Comparison of ENCODE assay signal across 8 cellular contexts in genomic region chr16:11797166-11797956, GRCh38. TPM values are rescaled to one million over a fixed set of nuclear protein-coding genes. Genes with fewer than 3 reads are reported as not detected.
DNase-seq lines count a peak whose midpoint lies in the region; ATAC-seq lines count a peak whose summit lies in the region.

TSS of gene ZC3H7A (minus strand) at chr16:11797258. CDS start at chr16:11782354, 14,904 bp downstream.

- CTCF ChIA-PET in naive thymus-derived CD4-positive, alpha-beta T cell (lab: Charles Lee), result interaction anchor here (0.6 to 4.0 kb wide), 9 partner anchors 11 to 385 kb away, joined by 3 to 35 read pairs (median 4); partner anchors contain the start of gene TXNDC11

- H3K27me3 Mint-ChIP-seq in activated T-helper 1 cell treated with anti-CD3 and anti-CD28 coated beads, Interleukin-12 subunit alpha, Interleukin-12 subunit beta, Interleukin-2, Interleukin-4 antibody, amounts not matched to agents 30 ng/mL and 10 ng/mL and 1 ng/mL, durations not matched to agents 14 hours and 24 hours and 36 hours (ENCODE audit: insufficient read depth), result no peaks in the 10 kb centered on the region
- no peaks in the 10 kb centered on the region for H3K27me3 Mint-ChIP-seq in naive thymus-derived CD4-positive, alpha-beta T cell
- no peaks in the 10 kb centered on the region for H3K27me3 Mint-ChIP-seq in stimulated activated naive B cell treated with anti-CD40 and anti-IgM and Interleukin-4, amounts not matched to agents 10 μg/mL and 1 μg/mL and 100 μg/mL, for 72 hours

- no peaks in the 10 kb centered on the region for H3K27me3 ChIP-seq in naive thymus-derived CD4-positive, alpha-beta T cell (ENCODE audit: control insufficient read depth in 2 of 2, insufficient read depth in 2 of 2, low read length in 2 of 2)

- H3K36me3 ChIP-seq in naive thymus-derived CD4-positive, alpha-beta T cell (ENCODE audit: control insufficient read depth in 2 of 3, insufficient read depth in 3 of 3, low read length in 3 of 3), result peaks cover 0 to 6% (median 0%) of the 10 kb centered on the region in 3 experiments

- H3K9me3 Mint-ChIP-seq in activated T-helper 1 cell treated with anti-CD3 and anti-CD28 coated beads, Interleukin-12 subunit alpha, Interleukin-12 subunit beta, Interleukin-2, Interleukin-4 antibody, amounts not matched to agents 30 ng/mL and 10 ng/mL and 1 ng/mL, durations not matched to agents 14 hours and 24 hours and 36 hours, result no peaks in the 10 kb centered on the region
- no peaks in the 10 kb centered on the region for H3K9me3 Mint-ChIP-seq in naive thymus-derived CD4-positive, alpha-beta T cell
- no peaks in the 10 kb centered on the region for H3K9me3 Mint-ChIP-seq in stimulated activated naive B cell treated with anti-CD40 and anti-IgM and Interleukin-4, amounts not matched to agents 10 μg/mL and 1 μg/mL and 100 μg/mL, for 72 hours

- peaks cover 75% of the 10 kb centered on the region for H3K4me1 Mint-ChIP-seq in activated T-helper 1 cell treated with anti-CD3 and anti-CD28 coated beads, Interleukin-12 subunit alpha, Interleukin-12 subunit beta, Interleukin-2, Interleukin-4 antibody, amounts not matched to agents 30 ng/mL and 10 ng/mL and 1 ng/mL, durations not matched to agents 14 hours and 24 hours and 36 hours (ENCODE audit: low read depth)
- peaks cover 55 to 84% (median 78%) of the 10 kb centered on the region in 7 donors for H3K4me1 Mint-ChIP-seq in naive thymus-derived CD4-positive, alpha-beta T cell
- H3K4me1 Mint-ChIP-seq in stimulated activated naive B cell treated with anti-CD40 and anti-IgM and Interleukin-4, amounts not matched to agents 10 μg/mL and 1 μg/mL and 100 μg/mL, for 72 hours, result peaks cover 52 to 77% of the 10 kb centered on the region in 2 donors

- DNase-seq in Daoy (ENCODE audit: low read depth) (peak; percentile 98), Kasumi-1 (lab: John Stamatoyannopoulos, UW) (peak; percentile 76 to 81), RKO (ENCODE audit: low spot score) (peak; percentile 97), fibroblast of gingiva (ENCODE audit: low read depth) (peak; percentile 98)
- DNase-seq in activated T-helper 1 cell treated with anti-CD3 and anti-CD28 coated beads, Interleukin-12 subunit alpha, Interleukin-12 subunit beta, Interleukin-2, Interleukin-4 antibody, amounts not matched to agents 30 ng/mL and 10 ng/mL and 1 ng/mL, durations not matched to agents 14 hours and 24 hours and 36 hours (ENCODE audit: low spot score), result peak; percentile 95
- peak; percentile 91 to 97 (median 95) for DNase-seq in naive thymus-derived CD4-positive, alpha-beta T cell
- peak; percentile 94 for DNase-seq in stimulated activated naive B cell treated with anti-CD40 and anti-IgM and Interleukin-4, amounts not matched to agents 10 μg/mL and 1 μg/mL and 100 μg/mL, for 72 hours

- peak within 1 kb of the TSS; percentile 82 for H3K4me3 ChIP-seq in naive thymus-derived CD4-positive, alpha-beta T cell (ENCODE audit: low read length)

- POLR2A ChIA-PET in naive thymus-derived CD4-positive, alpha-beta T cell (lab: Charles Lee), result interaction anchor here (0.6 to 4.9 kb wide), 21 partner anchors 12 to 856 kb away, joined by 3 to 109 read pairs (median 4); partner anchors contain the start of genes GSPT1 and TXNDC11

- ATAC-seq in GM21825 (IDR thresholded peaks at IDR 0.05; ENCODE audit: unreplicated experiment), result peak; percentile 83
- peak; percentile 95 for ATAC-seq in naive thymus-derived CD4-positive, alpha-beta T cell
- ATAC-seq in stimulated activated naive B cell treated with anti-CD40 and anti-IgM and Interleukin-4, amounts not matched to agents 10 μg/mL and 1 μg/mL and 100 μg/mL, for 72 hours (replicated peaks), result peak; percentile 96 to 98

- peak within 1 kb of the TSS; percentile 94 for H3K27ac Mint-ChIP-seq in activated T-helper 1 cell treated with anti-CD3 and anti-CD28 coated beads, Interleukin-12 subunit alpha, Interleukin-12 subunit beta, Interleukin-2, Interleukin-4 antibody, amounts not matched to agents 30 ng/mL and 10 ng/mL and 1 ng/mL, durations not matched to agents 14 hours and 24 hours and 36 hours
- H3K27ac Mint-ChIP-seq in naive thymus-derived CD4-positive, alpha-beta T cell, result peak within 1 kb of the TSS; percentile 93 to 99 (median 98)
- H3K27ac Mint-ChIP-seq in stimulated activated naive B cell treated with anti-CD40 and anti-IgM and Interleukin-4, amounts not matched to agents 10 μg/mL and 1 μg/mL and 100 μg/mL, for 72 hours, result peak within 1 kb of the TSS; percentile 96

- peak within 1 kb of the TSS; percentile 97 for H3K27ac ChIP-seq in naive thymus-derived CD4-positive, alpha-beta T cell (ENCODE audit: low read depth, low read length)

- peaks cover 41 to 63% of the 10 kb centered on the region in 2 donors for H3K4me1 ChIP-seq in naive thymus-derived CD4-positive, alpha-beta T cell (ENCODE audit: control insufficient read depth in 2 of 2, insufficient read depth in 2 of 2, low read length in 2 of 2)

- H3K36me3 Mint-ChIP-seq in activated T-helper 1 cell treated with anti-CD3 and anti-CD28 coated beads, Interleukin-12 subunit alpha, Interleukin-12 subunit beta, Interleukin-2, Interleukin-4 antibody, amounts not matched to agents 30 ng/mL and 10 ng/mL and 1 ng/mL, durations not matched to agents 14 hours and 24 hours and 36 hours (ENCODE audit: low read depth), result peaks cover 37% of the 10 kb centered on the region
- H3K36me3 Mint-ChIP-seq in naive thymus-derived CD4-positive, alpha-beta T cell, result peaks cover 0 to 29% (median 0%) of the 10 kb centered on the region in 5 donors
- peaks cover 30 to 33% of the 10 kb centered on the region in 2 donors for H3K36me3 Mint-ChIP-seq in stimulated activated naive B cell treated with anti-CD40 and anti-IgM and Interleukin-4, amounts not matched to agents 10 μg/mL and 1 μg/mL and 100 μg/mL, for 72 hours

- intact Hi-C loops in activated T-helper 1 cell treated with anti-CD3 and anti-CD28 coated beads, Interleukin-12 subunit alpha, Interleukin-12 subunit beta, Interleukin-2, Interleukin-4 antibody, amounts not matched to agents 30 ng/mL and 10 ng/mL and 1 ng/mL, durations not matched to agents 14 hours and 24 hours and 36 hours (cut with micrococcal nuclease), result loop anchor here (1.0 to 5.0 kb wide), 9 partner anchors 14 to 855 kb away; partner anchors contain the start of genes CLEC16A, DEXI and TXNDC11
- intact Hi-C loops in naive thymus-derived CD4-positive, alpha-beta T cell (cut with micrococcal nuclease), result loop anchor here (1.0 to 10.0 kb wide), 17 partner anchors 14 to 1053 kb away; partner anchors contain the start of genes CLEC16A (in 2 of the 2), RSL1D1 (in 2 of the 2), SNN (in 2 of the 2) and SOCS1 (in 2 of the 2)

- peak within 1 kb of the TSS; percentile 92 for H3K4me3 Mint-ChIP-seq in activated T-helper 1 cell treated with anti-CD3 and anti-CD28 coated beads, Interleukin-12 subunit alpha, Interleukin-12 subunit beta, Interleukin-2, Interleukin-4 antibody, amounts not matched to agents 30 ng/mL and 10 ng/mL and 1 ng/mL, durations not matched to agents 14 hours and 24 hours and 36 hours
- H3K4me3 Mint-ChIP-seq in naive thymus-derived CD4-positive, alpha-beta T cell, result peak within 1 kb of the TSS; percentile 90 to 97 (median 94)
- H3K4me3 Mint-ChIP-seq in stimulated activated naive B cell treated with anti-CD40 and anti-IgM and Interleukin-4, amounts not matched to agents 10 μg/mL and 1 μg/mL and 100 μg/mL, for 72 hours, result peak within 1 kb of the TSS; percentile 89 to 93

- H3K9me3 ChIP-seq in naive thymus-derived CD4-positive, alpha-beta T cell (ENCODE audit: control insufficient read depth in 2 of 3, low read length in 3 of 3), result no peaks in the 10 kb centered on the region

RNA-seq across cellular contexts. Expression of gene ZC3H7A, which starts in this region (rescaled TPM):
- total RNA-seq in Daoy (2014; rRNA removed; shearing (Covaris generic)), result 15.1 and 22.7 TPM in 2 replicates
- total RNA-seq in activated T-helper 1 cell treated with anti-CD3 and anti-CD28 coated beads, Interleukin-12 subunit alpha, Interleukin-12 subunit beta, Interleukin-2, Interleukin-4 antibody, amounts not matched to agents 30 ng/mL and 10 ng/mL and 1 ng/mL, durations not matched to agents 14 hours and 24 hours and 36 hours, result 71.0 and 78.9 TPM in 2 replicates
- 100 to 1,000 TPM in 1 of 5 experiments, 10 to 100 TPM in 4; 86.9 to 102 (median 88.6) TPM for total RNA-seq in naive thymus-derived CD4-positive, alpha-beta T cell
- polyA plus RNA-seq in naive thymus-derived CD4-positive, alpha-beta T cell, result 10 to 100 TPM; 40.1 to 44.9 TPM

Comparison
In these comparisons a context has a peak if more than half of its experiments do, and no peak if none do; other contexts are left out.
1. Peak in every context shown above with its lines: DNase-seq, ATAC-seq, H3K4me3 ChIP-seq and H3K27ac ChIP-seq.